8 cellular contexts compared by ENCODE assay signal in genomic region chr11:6362868-6363678, GRCh38. TPM values are rescaled to one million over a fixed set of nuclear protein-coding genes. Genes with fewer than 3 reads are reported as not detected.
DNase-seq lines count a peak whose midpoint lies in the region; ATAC-seq and TF ChIP-seq lines count a peak whose summit lies in the region.

No MANE protein-coding gene starts in this region.

- peak; percentile 84 for TF ChIP-seq RAD21 in neural cell (conservative IDR thresholded peaks at IDR 0.05)

- DNase-seq in COR-L47 (lab: John Stamatoyannopoulos, UW) (peak; percentile 70), HPDE6-E6E7 (ENCODE audit: extremely low spot score) (peak; percentile 65), fibroblast of gingiva (ENCODE audit: low read depth) (peak; percentile 72)
- peak; percentile 68 for DNase-seq in activated T-cell treated with anti-CD3 and anti-CD28 coated beads, Interleukin-2, amount 50 U/mL, for 1 hour
- peak; percentile 58 for DNase-seq in stimulated activated naive CD4-positive, alpha-beta T cell treated with Interleukin-2 at 50 U/mL for 16 hours (lab: John Stamatoyannopoulos, UW)

- H3F3A ChIP-seq in OCI-LY1 (ENCODE audit: insufficient read depth, low read length), result no peaks in the 10 kb centered on the region
- no peaks in the 10 kb centered on the region for H3F3A ChIP-seq in neural cell (ENCODE audit: insufficient read depth, low read length, poor library complexity, severe bottlenecking)

- H4K20me1 ChIP-seq in OCI-LY1 (ENCODE audit: insufficient read depth, low read length), result no peaks in the 10 kb centered on the region
- no peaks in the 10 kb centered on the region for H4K20me1 ChIP-seq in neural cell (ENCODE audit: insufficient read depth)

- no peak overlapping the region for H3K4me3 ChIP-seq in OCI-LY1 (ENCODE audit: low read depth, low read length, poor library complexity, severe bottlenecking)
- H3K4me3 ChIP-seq in neural cell (ENCODE audit: low read length), result no peak overlapping the region

- H3K9ac ChIP-seq in OCI-LY1 (ENCODE audit: low read length), result no peak overlapping the region
- no peak overlapping the region for H3K9ac ChIP-seq in neural cell (ENCODE audit: low read length)

- H3K36me3 ChIP-seq in OCI-LY1 (ENCODE audit: insufficient read depth, low read length) (no peaks in the 10 kb centered on the region), neural cell (ENCODE audit: insufficient read depth, low read length) (no peaks in the 10 kb centered on the region)

- no peak for TF ChIP-seq EP300 in neural cell (conservative IDR thresholded peaks at IDR 0.05; ENCODE audit: poor library complexity, severe bottlenecking)

- H3K4me2 ChIP-seq in OCI-LY1 (ENCODE audit: low read length), result no peak overlapping the region
- no peak overlapping the region for H3K4me2 ChIP-seq in neural cell (ENCODE audit: low read length)

- peak; percentile 74 for TF ChIP-seq CTCF in OCI-LY1 (IDR thresholded peaks at IDR 0.05; ENCODE audit: low read length)
- peak; percentile 85 for TF ChIP-seq CTCF in neural cell (IDR thresholded peaks at IDR 0.05; ENCODE audit: poor library complexity, severe bottlenecking)

- H3K27me3 ChIP-seq in OCI-LY1 (ENCODE audit: insufficient read depth, low read length) (no peaks in the 10 kb centered on the region), neural cell (ENCODE audit: insufficient read depth, low read depth, low read length) (no peaks in the 10 kb centered on the region)

- H3K9me2 ChIP-seq in OCI-LY1 (ENCODE audit: low read depth, low read length) (no peaks in the 10 kb centered on the region), neural cell (ENCODE audit: insufficient read depth, low read length) (no peaks in the 10 kb centered on the region)

- no peaks in the 10 kb centered on the region for H3K4me1 ChIP-seq in OCI-LY1 (ENCODE audit: insufficient read depth, low read length, severe bottlenecking)

- no peaks in the 10 kb centered on the region for H3K9me3 ChIP-seq in OCI-LY1 (ENCODE audit: low read length)
- no peaks in the 10 kb centered on the region for H3K9me3 ChIP-seq in neural cell (ENCODE audit: low read length)

- ATAC-seq in GM19455 (IDR thresholded peaks at IDR 0.05; ENCODE audit: unreplicated experiment), result peak; percentile 88

- H3K27ac ChIP-seq in OCI-LY1 (ENCODE audit: low read depth, low read length, poor library complexity, severe bottlenecking) (no peak overlapping the region), neural cell (ENCODE audit: low read length) (no peak overlapping the region)

- H3K79me2 ChIP-seq in OCI-LY1 (ENCODE audit: insufficient read depth, low read length), result no peaks in the 10 kb centered on the region
- no peaks in the 10 kb centered on the region for H3K79me2 ChIP-seq in neural cell (replicated peaks; ENCODE audit: insufficient read depth, low read length)

- no peak overlapping the region for H2AFZ ChIP-seq in OCI-LY1 (ENCODE audit: low read length)
- H2AFZ ChIP-seq in neural cell (ENCODE audit: low read depth, low read length), result no peak overlapping the region

TF ChIP-seq in neural cell, 6 proteins besides CTCF, POLR2A, EP300 and RAD21:
- peak; percentile 88 for TF ChIP-seq SMC3 (conservative IDR thresholded peaks at IDR 0.05; ENCODE audit: poor library complexity)
- TF ChIP-seq EZH2 (IDR thresholded peaks at IDR 0.05; ENCODE audit: borderline replicate concordance, insufficient read depth, low read length, poor library complexity, severe bottlenecking), result no peak

RNA-seq across cellular contexts. Expression of gene SMPD1, which starts 27.2 kb away (rescaled TPM):
- polyA plus RNA-seq in neural cell, result 30.0 and 37.4 TPM in 2 replicates
- 16.1 and 18.3 TPM in 2 replicates for polyA minus RNA-seq in neural cell

RNA-seq across cellular contexts. Expression of gene CAVIN3, which starts 42.8 kb away (rescaled TPM):
- polyA plus RNA-seq in neural cell, result not detected in 2 replicates
- not detected in 2 replicates for polyA minus RNA-seq in neural cell

RNA-seq across cellular contexts. Expression of gene APBB1, which starts 55.8 kb away (rescaled TPM):
- polyA plus RNA-seq in neural cell, result 283 and 323 TPM in 2 replicates
- 257 and 277 TPM in 2 replicates for polyA minus RNA-seq in neural cell
